ENCODE assay signal across 18 cellular contexts in the genomic region with DNA sequence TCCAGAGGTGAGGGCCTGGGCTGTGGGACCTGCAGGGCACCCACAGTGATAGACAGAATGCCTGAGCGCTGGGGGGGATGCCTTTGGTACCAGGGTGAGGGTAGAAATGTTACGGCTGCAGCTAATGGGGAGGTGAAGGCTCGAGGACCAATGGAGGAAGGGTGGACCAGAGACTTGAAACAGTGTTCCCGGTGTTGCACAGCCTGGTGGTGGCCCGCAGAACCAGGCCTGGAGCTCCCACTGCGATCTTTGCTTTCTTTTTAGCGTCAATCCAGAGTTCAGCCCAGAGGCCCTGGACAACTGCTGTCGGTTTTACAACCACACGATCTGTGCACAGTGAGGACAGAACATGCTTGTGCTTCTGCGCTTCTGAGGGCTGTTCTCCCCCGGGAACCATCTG.
"Had no signal": no experiment of that assay in that cellular context is flagged by ENCODE, and none has a peak within 500 bp of the region (broad histone marks: within the 10 kb centered on the region; RNA-seq: fewer than 3 reads in every experiment).

No MANE protein-coding gene starts in this region.

- ATAC-seq: esophagus mucosa; left colon; naive thymus-derived CD4-positive, alpha-beta T cell had no signal

- H3K4me3 Mint-ChIP-seq: naive thymus-derived CD4-positive, alpha-beta T cell; nephron progenitor cell had no signal

- H3K9me3 ChIP-seq: neutrophil, thoracic aorta, transverse colon had no signal

- H3K9me3 Mint-ChIP-seq: nephron progenitor cell had no signal

- H3K27me3 ChIP-seq: hepatocyte, neutrophil, spleen, stomach, transverse colon had no signal

- H3K36me3 Mint-ChIP-seq: naive thymus-derived CD4-positive, alpha-beta T cell had no signal

- H3K36me3 ChIP-seq: neutrophil, spleen, stomach, thoracic aorta, transverse colon had no signal

- H2AFZ ChIP-seq: hepatocyte had no signal

- H3K4me1 Mint-ChIP-seq: naive thymus-derived CD4-positive, alpha-beta T cell had no signal

- H3K4me1 ChIP-seq: transverse colon had no signal

- H3K27ac ChIP-seq: hepatocyte, neutrophil, spleen, stomach, thoracic aorta, transverse colon had no signal

- FAIRE-seq: endometrium, frontal cortex had no signal

- H3K4me2 ChIP-seq: hepatocyte had no signal

- H3K79me2 ChIP-seq: hepatocyte had no signal

- H3K27ac Mint-ChIP-seq: naive thymus-derived CD4-positive, alpha-beta T cell; nephron progenitor cell had no signal

- H3K4me3 ChIP-seq: hepatocyte, spleen, stomach, thoracic aorta, transverse colon had no signal

- DNase-seq: effector memory CD4-positive, alpha-beta T cell; left colon; mammary epithelial cell; naive thymus-derived CD4-positive, alpha-beta T cell; nephron progenitor cell; spleen; stimulated activated CD4-positive, alpha-beta T cell treated with anti-CD3 and anti-CD28 coated beads, Interleukin-2, amount 100 ng/mL, for 24 hours; stimulated activated CD4-positive, alpha-beta T cell treated with anti-CD3 and anti-CD28 coated beads, Interleukin-4, amount 100 ng/mL, for 4 hours; stimulated activated naive CD4-positive, alpha-beta T cell; stomach; substantia nigra; transverse colon had no signal
